In the genomic region with DNA sequence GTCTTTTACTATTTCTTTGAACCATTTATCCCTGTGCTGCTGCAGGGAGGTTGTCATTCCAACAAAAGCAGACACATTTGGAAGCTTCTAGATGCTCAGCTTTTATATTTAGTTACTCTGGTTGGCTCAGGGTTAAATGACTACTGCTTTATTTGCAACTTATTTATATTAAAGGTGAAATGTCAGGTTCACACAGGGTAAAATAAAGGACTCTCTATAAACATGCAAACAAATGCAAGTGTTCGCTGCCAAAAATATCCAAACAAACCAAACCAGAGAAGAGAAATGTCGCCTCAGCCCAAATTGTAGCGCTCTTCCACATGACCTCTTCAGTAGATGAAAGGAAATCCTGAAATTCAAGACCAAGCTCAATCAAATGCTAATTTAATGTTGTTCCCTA, we compare ENCODE assay signal across 40 cellular contexts. TPM values are rescaled to one million over a fixed set of nuclear protein-coding genes. Genes with fewer than 3 reads are reported as not detected.
"Had no signal": no experiment of that assay in that cellular context is flagged by ENCODE, and none has a peak within 500 bp of the region (broad histone marks: within the 10 kb centered on the region; RNA-seq: fewer than 3 reads in every experiment).

No MANE protein-coding gene starts in this region.

- ATAC-seq: activated CD8-positive, alpha-beta memory T cell treated with anti-CD3 and anti-CD28 coated beads, Interleukin-2, amount 10 ng/mL, durations not matched to agents 7 days and 5 days; activated T-cell treated with anti-CD3 and anti-CD28 coated beads, Interleukin-2, amount 50 U/mL, for 72 hours; activated T-helper 17 cell treated with anti-CD3 and anti-CD28 coated beads, Interleukin-2, amount 50 U/mL, for 72 hours; Right ventricle myocardium inferior had no signal

- H3K27ac ChIP-seq: brain microvascular endothelial cell, PC-9, RWPE1, WERI-Rb-1 had no signal

- DNase-seq: activated CD4-positive, alpha-beta memory T cell treated with anti-CD3 and anti-CD28 coated beads, Interleukin-2, amount 10 ng/mL, durations not matched to agents 7 days and 5 days; activated CD4-positive, alpha-beta T cell treated with anti-CD3 and anti-CD28 coated beads for 1 hour; activated CD4-positive, alpha-beta T cell treated with anti-CD3 and anti-CD28 coated beads for 48 hours; activated CD4-positive, CD25-positive, alpha-beta regulatory T cell; activated CD8-positive, alpha-beta memory T cell treated with anti-CD3 and anti-CD28 coated beads for 24 hours; activated CD8-positive, alpha-beta memory T cell treated with anti-CD3 and anti-CD28 coated beads, Interleukin-2, amount 10 ng/mL, durations not matched to agents 7 days and 5 days; activated CD8-positive, alpha-beta memory T cell treated with anti-CD3 and anti-CD28 coated beads, Interleukin-2, amount 50 U/mL, for 48 hours; activated effector memory CD4-positive, alpha-beta T cell treated with anti-CD3 and anti-CD28 coated beads, Interleukin-2, amount 50 U/mL, for 16 hours; activated naive CD4-positive, alpha-beta T cell; activated naive CD4-positive, alpha-beta T cell treated with anti-CD3 and anti-CD28 coated beads, Interleukin-2, amount 50 U/mL, for 16 hours; activated naive CD8-positive, alpha-beta T cell treated with anti-CD3 and anti-CD28 coated beads for 36 hours; activated T-cell treated with anti-CD3 and anti-CD28 coated beads, Interleukin-2, amount 50 U/mL, for 72 hours; amniotic stem cell; aorta; brain microvascular endothelial cell; central memory CD4-positive, alpha-beta T cell; Karpas-422; KBM-7; MG63; NCI-H1048; NCI-H1105 treated with DMSO at 0.1 percent for 48 hours; NCI-H1436; NCI-H1694; NCI-H1930; NCI-H2107; NCI-H2227 treated with DMSO at 0.1 percent for 48 hours; NCI-H446; NCI-H526 treated with DMSO at 0.1 percent for 48 hours; SIG-M5; SW 1271; T-helper 1 cell; T-helper 2 cell; T-helper 9 cell; WERI-Rb-1 had no signal

- H3K4me3 ChIP-seq: MG63, PC-9 had no signal

- H3K36me3 ChIP-seq: brain microvascular endothelial cell, MG63, WERI-Rb-1 had no signal

- H3K27me3 ChIP-seq: brain microvascular endothelial cell, MG63 had no signal

- FAIRE-seq: RCC 7860 had no signal

RNA-seq across cellular contexts. Expression of gene LIFR, which starts 57.0 kb away (rescaled TPM):
- total RNA-seq: activated CD8-positive, alpha-beta memory T cell treated with anti-CD3 and anti-CD28 coated beads, Interleukin-2, amount 10 ng/mL, durations not matched to agents 7 days and 5 days; activated naive CD8-positive, alpha-beta T cell treated with anti-CD3 and anti-CD28 coated beads for 36 hours; OCI-LY7 had no signal
